ENCODE assay signal across 12 cellular contexts in the genomic region with DNA sequence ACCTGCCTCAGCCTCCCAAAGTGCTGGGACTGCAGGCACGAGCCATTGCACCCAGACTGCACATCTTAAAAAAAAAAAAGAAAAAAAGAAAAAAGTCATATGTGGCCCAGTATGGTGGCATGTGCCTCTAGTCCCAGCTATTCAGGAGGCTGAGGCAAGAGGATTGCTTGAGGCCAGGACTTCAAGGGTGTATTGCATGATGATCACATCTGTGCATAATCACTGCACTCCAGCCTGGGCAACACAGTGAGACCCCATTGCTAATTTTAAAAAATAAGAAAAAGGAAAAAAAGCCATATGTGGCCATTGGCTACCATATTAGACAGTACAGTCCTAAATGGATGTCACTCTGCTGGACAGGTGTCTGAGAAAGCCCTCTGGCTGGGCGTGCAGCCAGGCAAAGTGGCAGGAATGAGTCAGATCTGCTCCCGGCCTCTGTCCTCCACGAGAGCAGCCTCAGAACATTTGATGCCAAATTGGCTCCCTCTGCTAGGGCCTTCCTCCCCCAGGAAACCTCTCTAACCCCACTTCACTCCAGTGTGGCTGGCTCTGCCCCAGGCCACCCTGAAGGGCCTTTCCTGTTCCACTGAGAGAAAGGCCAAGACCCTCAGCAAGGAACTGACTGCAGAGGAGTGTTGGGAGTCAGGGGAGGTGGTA. TPM values are rescaled to one million over a fixed set of nuclear protein-coding genes. Genes with fewer than 3 reads are reported as not detected.
DNase-seq lines count a peak whose midpoint lies in the region; ATAC-seq and TF ChIP-seq lines count a peak whose summit lies in the region.
"Had no signal": no experiment of that assay in that cellular context is flagged by ENCODE, and none has a peak within 500 bp of the region (broad histone marks: within the 10 kb centered on the region; RNA-seq: fewer than 3 reads in every experiment).

No MANE protein-coding gene starts in this region.

- intact Hi-C loops in sciatic nerve (cut with DNase I): no loop called here

- no peaks in the 10 kb centered on the region for H3K36me3 ChIP-seq in neural progenitor cell

- no peaks in the 10 kb centered on the region for H3K9me3 ChIP-seq in neural progenitor cell (ENCODE audit: low read depth)

- in situ Hi-C loops in G401 (cut with HindIII; ENCODE audit: low sequenced_read_pairs): no loop called here

- H3K4me3 ChIP-seq in neural progenitor cell: no peak overlapping the region
- H3K4me3 ChIP-seq: coronary artery had no signal

- H2AFZ ChIP-seq in neural progenitor cell (replicated peaks): no peak overlapping the region

- H3K4me2 ChIP-seq in neural progenitor cell: no peak overlapping the region

- H3K27ac ChIP-seq in neural progenitor cell: no peak overlapping the region
- H3K27ac ChIP-seq: coronary artery had no signal

- no peaks in the 10 kb centered on the region for H3K9me3 Mint-ChIP-seq in neural progenitor cell

- peaks cover 2% of the 10 kb centered on the region for H3K4me1 Mint-ChIP-seq in neural progenitor cell

- H4K20me1 ChIP-seq in neural progenitor cell (ENCODE audit: low read depth): no peaks in the 10 kb centered on the region

- ATAC-seq in sciatic nerve (no peak), HG03045 (IDR thresholded peaks at IDR 0.05; ENCODE audit: unreplicated experiment) (no peak), GM21723 (IDR thresholded peaks at IDR 0.05; ENCODE audit: unreplicated experiment) (no peak)

- H3K36me3 Mint-ChIP-seq in neural progenitor cell: no peaks in the 10 kb centered on the region

- H3K27me3 Mint-ChIP-seq in neural progenitor cell (ENCODE audit: insufficient read depth, low read depth): peaks cover 12% of the 10 kb centered on the region

- H3F3A ChIP-seq in neural progenitor cell (ENCODE audit: low read depth): no peaks in the 10 kb centered on the region

- H3K27me3 ChIP-seq in neural progenitor cell: no peaks in the 10 kb centered on the region

- no peak overlapping the region for H3K4me3 Mint-ChIP-seq in neural progenitor cell

- H3K27ac Mint-ChIP-seq in neural progenitor cell: peak overlapping the region; percentile 42

- DNase-seq in G401 (ENCODE audit: low spot score): peak; percentile 32
- peak; percentile 78 for DNase-seq in LHCN-M2 (ENCODE audit: low read depth)
- peak; percentile 35 for DNase-seq in cerebellum (ENCODE audit: low spot score)
- DNase-seq in neural progenitor cell (ENCODE audit: low spot score): no peak
- DNase-seq in sciatic nerve (ENCODE audit: low spot score): no peak
- DNase-seq in NCI-H2227 treated with DMSO at 0.1 percent for 48 hours (lab: John Stamatoyannopoulos, UW): no peak
- DNase-seq: activated CD4-positive, alpha-beta T cell treated with anti-CD3 and anti-CD28 coated beads for 4 hours; stimulated activated CD4-positive, alpha-beta T cell treated with anti-CD3 and anti-CD28 coated beads, Interleukin-2, amount 100 ng/mL, for 24 hours had no signal

- no peaks in the 10 kb centered on the region for H3K79me2 ChIP-seq in neural progenitor cell (ENCODE audit: low read depth)

- no peaks in the 10 kb centered on the region for H3K4me1 ChIP-seq in neural progenitor cell

- no peak overlapping the region for H3K9ac ChIP-seq in neural progenitor cell

- TF ChIP-seq CTCF in neural progenitor cell (IDR thresholded peaks at IDR 0.05): no peak

RNA-seq across cellular contexts. Expression of a gene that starts 14.7 kb away (rescaled TPM):
- total RNA-seq in G401 (2014; rRNA removed; shearing (Covaris generic)): not detected in 2 replicates
- total RNA-seq in LHCN-M2 (2014; rRNA removed) (not detected in 2 replicates), cerebellum (not detected), neural progenitor cell (ENCODE audit: low replicate concordance) (not detected in 2 replicates), sciatic nerve (not detected)
- not detected for polyA plus RNA-seq in LHCN-M2 (2012)
- total RNA-seq: liver had no signal
- polyA plus RNA-seq: liver had no signal

RNA-seq across cellular contexts. Expression of a gene that starts 21.4 kb away (rescaled TPM):
- 7.1 and 13.8 TPM in 2 replicates for total RNA-seq in G401 (2014; rRNA removed; shearing (Covaris generic))
- total RNA-seq in LHCN-M2 (2014; rRNA removed) (8.1 and 10.0 TPM in 2 replicates), cerebellum (11.3 TPM), neural progenitor cell (ENCODE audit: low replicate concordance) (6.6 and 12.6 TPM in 2 replicates), sciatic nerve (17.6 TPM)
- polyA plus RNA-seq in LHCN-M2 (2012): 3.9 TPM

RNA-seq across cellular contexts. Expression of a gene that starts 28.1 kb away (rescaled TPM):
- 154 and 162 TPM in 2 replicates for total RNA-seq in G401 (2014; rRNA removed; shearing (Covaris generic))
- total RNA-seq in LHCN-M2 (2014; rRNA removed): 77.2 and 85.9 TPM in 2 replicates
- polyA plus RNA-seq in LHCN-M2 (2012): 26.6 TPM
- total RNA-seq in cerebellum: 93.2 TPM
- total RNA-seq in neural progenitor cell (ENCODE audit: low replicate concordance): 226 and 397 TPM in 2 replicates
- 60.6 TPM for total RNA-seq in sciatic nerve

RNA-seq across cellular contexts. Expression of a gene that starts 57.5 kb away (rescaled TPM):
- not detected in 2 replicates for total RNA-seq in G401 (2014; rRNA removed; shearing (Covaris generic))
- total RNA-seq in LHCN-M2 (2014; rRNA removed): not detected in 2 replicates
- not detected for polyA plus RNA-seq in LHCN-M2 (2012)
- total RNA-seq in cerebellum: not detected
- not detected in 2 replicates for total RNA-seq in neural progenitor cell (ENCODE audit: low replicate concordance)
- 0.58 TPM for total RNA-seq in sciatic nerve

RNA-seq across cellular contexts. Expression of a gene that starts 59.8 kb away (rescaled TPM):
- 0.25 TPM in 1 of 2 replicates, not detected in the other for total RNA-seq in G401 (2014; rRNA removed; shearing (Covaris generic))
- total RNA-seq in LHCN-M2 (2014; rRNA removed) (not detected in 2 replicates), cerebellum (not detected), neural progenitor cell (ENCODE audit: low replicate concordance) (not detected in 2 replicates), sciatic nerve (not detected)
- polyA plus RNA-seq in LHCN-M2 (2012): not detected
- polyA plus RNA-seq: liver had no signal

Comparison
In these comparisons a context has a peak if more than half of its experiments do, and no peak if none do; other contexts are left out.
1. DNase-seq: peak in G401 (single experiment), LHCN-M2 (single experiment) and cerebellum (single experiment); none in neural progenitor cell (single experiment), sciatic nerve (single experiment) and NCI-H2227 treated with DMSO at 0.1 percent for 48 hours (single experiment).